8 cellular contexts compared by ENCODE assay signal in genomic region chr14:93206793-93207467, GRCh38. TPM values are rescaled to one million over a fixed set of nuclear protein-coding genes. Genes with fewer than 3 reads are reported as not detected.
A peak's percentile ranks its signal among the peaks of the same experiment; 100 is the strongest.
DNase-seq lines count a peak whose midpoint lies in the region; ATAC-seq, FAIRE-seq and TF ChIP-seq lines count a peak whose summit lies in the region.

GON7 (minus strand) TSS chr14:93207065; CDS start chr14:93207037, 28 bp downstream.
UBR7 (plus strand) TSS chr14:93207256; CDS start chr14:93207292, 36 bp downstream.

- intact Hi-C loops in body of pancreas (cut with DNase I) = no loop called here
- intact Hi-C loops in sigmoid colon (cut with DNase I) = loop anchor here (1.0 to 10.0 kb wide), 4 partner anchors 23 to 578 kb away; partner anchors contain the start of genes BTBD7, MOAP1 and PRIMA1

- peak in 1 of 4 donors; percentile 66 for TF ChIP-seq EP300 in sigmoid colon (IDR thresholded peaks at IDR 0.05)

- H3K27me3 ChIP-seq in body of pancreas = no peaks in the 10 kb centered on the region
- no peaks in the 10 kb centered on the region for H3K27me3 ChIP-seq in sigmoid colon

- H3K9me3 ChIP-seq in body of pancreas (no peaks in the 10 kb centered on the region), sigmoid colon (no peaks in the 10 kb centered on the region)

- peak within 1 kb of the TSS; percentile 84 to 93 for H3K4me3 ChIP-seq in body of pancreas
- H3K4me3 ChIP-seq in sigmoid colon = peak within 1 kb of the TSS; percentile 65 to 90 (median 86)

- H3K27ac ChIP-seq in body of pancreas (peak within 1 kb of the TSS; percentile 74 to 93 (median 78)), sigmoid colon (peak within 1 kb of the TSS; percentile 87 to 94 (median 88))

- ATAC-seq in GM18520 (IDR thresholded peaks at IDR 0.05; ENCODE audit: unreplicated experiment) (peak; percentile 81), HG03064 (IDR thresholded peaks at IDR 0.05; ENCODE audit: low read depth, unreplicated experiment) (peak; percentile 85), body of pancreas (peak; percentile 98)

- peak; percentile 15 to 68 (median 50) for TF ChIP-seq CTCF in body of pancreas (IDR thresholded peaks at IDR 0.05)
- TF ChIP-seq CTCF in sigmoid colon (IDR thresholded peaks at IDR 0.05) = no peak

- peak; percentile 96 for FAIRE-seq in A204.1 (lab: Jason Lieb, UNC)
- FAIRE-seq in TTC549 (lab: Jason Lieb, UNC) = peak; percentile 85

- H3K4me1 ChIP-seq in body of pancreas (peaks cover 47% of the 10 kb centered on the region), sigmoid colon (peaks cover 0 to 40% (median 33%) of the 10 kb centered on the region in 4 donors)

- WGBS in body of pancreas, 2 donors = 0 to 1% methylated on average over 34 to 62 of the region's 65 CpGs
- WGBS in sigmoid colon, 2 donors = 0% methylated on average over 65 of the region's 65 CpGs

- H3K36me3 ChIP-seq in body of pancreas (replicated peaks in 1 of 2; ENCODE audit: insufficient read depth in 1 of 2, low read depth in 2 of 2) (peaks cover 0 to 4% of the 10 kb centered on the region in 2 donors), sigmoid colon (peaks cover 0 to 18% (median 3%) of the 10 kb centered on the region in 4 donors)

- DNase-seq in NCI-H2107 treated with DMSO at 0.1 percent for 48 hours (lab: John Stamatoyannopoulos, UW; ENCODE audit: unreplicated experiment) (peak; percentile 99), body of pancreas (peak; percentile 95 to 98 (median 96)), iPS DF 19.7 (ENCODE audit: low read depth, low spot score) (peak; percentile 95), sigmoid colon (peak; percentile 97)

- TF ChIP-seq POLR2A in body of pancreas (IDR thresholded peaks at IDR 0.05) = peak; percentile 67 to 87 (median 85)
- peak; percentile 41 to 55 for TF ChIP-seq POLR2A in sigmoid colon (IDR thresholded peaks at IDR 0.05)

RNA-seq across cellular contexts. Expression of gene GON7, which starts in this region (rescaled TPM):
- total RNA-seq in body of pancreas = 10 to 100 TPM in 1 of 2 donors, 1 to 10 TPM in 1; 6.5 to 11.2 TPM
- total RNA-seq in sigmoid colon = 10 to 100 TPM in 3 of 4 donors, 1 to 10 TPM in 1; 8.6 to 20.2 (median 11.8) TPM
- polyA plus RNA-seq in sigmoid colon = 10 to 100 TPM; 29.2 to 80.7 (median 51.7) TPM

RNA-seq across cellular contexts. Expression of gene UBR7, which starts in this region (rescaled TPM):
- total RNA-seq in body of pancreas = 10 to 100 TPM in 1 of 2 donors, 1 to 10 TPM in 1; 4.9 to 17.4 TPM
- total RNA-seq in sigmoid colon = 10 to 100 TPM; 15.5 to 32.1 (median 27.2) TPM
- polyA plus RNA-seq in sigmoid colon = 10 to 100 TPM; 17.3 to 25.4 (median 19.8) TPM

Comparison
In these comparisons a context has a peak if more than half of its experiments do, and no peak if none do; other contexts are left out.
1. Peak in every context shown above with its lines: DNase-seq, ATAC-seq, H3K4me3 ChIP-seq and H3K27ac ChIP-seq.
2. CTCF ChIP-seq: peak in body of pancreas (7 of 7); none in sigmoid colon (0 of 4).